In genomic region chr10:127853868-127854768, GRCh38 we compare ENCODE assay signal across 9 cellular contexts. TPM values are rescaled to one million over a fixed set of nuclear protein-coding genes. Genes with fewer than 3 reads are reported as not detected.
DNase-seq lines count a peak whose midpoint lies in the region; ATAC-seq and TF ChIP-seq lines count a peak whose summit lies in the region.
"Had no signal": no experiment of that assay in that cellular context is flagged by ENCODE, and none has a peak within 500 bp of the region (broad histone marks: within the 10 kb centered on the region; RNA-seq: fewer than 3 reads in every experiment).

No MANE protein-coding gene starts in this region.

- H3K36me3 Mint-ChIP-seq in brain: no peaks in the 10 kb centered on the region
- H3K36me3 Mint-ChIP-seq: CD8-positive, alpha-beta memory T cell had no signal

- no peaks in the 10 kb centered on the region for H3K36me3 ChIP-seq in spleen

- no peak overlapping the region for H3K27ac ChIP-seq in spleen

- peaks cover 44% of the 10 kb centered on the region for H3K4me1 Mint-ChIP-seq in brain

- peak; percentile 44 for ATAC-seq in HG02571 (IDR thresholded peaks at IDR 0.05; ENCODE audit: unreplicated experiment)

- DNase-seq in DMS79 treated with DMSO at 0.1 percent for 48 hours (lab: John Stamatoyannopoulos, UW) (peak; percentile 1), DMS79 (lab: John Stamatoyannopoulos, UW) (no peak), MV-4-11 (lab: John Stamatoyannopoulos, UW) (peak; percentile 62), T-helper 2 cell (peak in 3 of 5 experiments; percentile 15 to 44 (median 19)), iPS-NIHi7 (ENCODE audit: extremely low spot score) (peak; percentile 88), spleen (peak; percentile 90)

- intact Hi-C loops in spleen (cut with DNase I; ENCODE audit: low total_unique reads): loop anchor here (5.0 kb wide), 1 partner anchor 137 kb away; no protein-coding TSS in a partner anchor

- peaks cover 38% of the 10 kb centered on the region for H3K27me3 Mint-ChIP-seq in brain

- H3K9me3 ChIP-seq in spleen: no peaks in the 10 kb centered on the region

- peaks cover 0 to 9% (median 0%) of the 10 kb centered on the region in 7 donors for H3K27me3 ChIP-seq in spleen (replicated peaks in 1 of 7)

- WGBS in spleen, 5 donors: 28 to 49% (median 33%) methylated on average over 15 to 19 of the region's 19 CpGs

- no peak overlapping the region for H3K4me3 ChIP-seq in spleen

- H3K4me1 ChIP-seq in spleen: peaks cover 12 to 27% (median 18%) of the 10 kb centered on the region in 6 donors

- no peak overlapping the region for H3K4me3 Mint-ChIP-seq in brain
- H3K4me3 Mint-ChIP-seq: CD8-positive, alpha-beta memory T cell had no signal

- peaks cover 0 to 4% (median 0%) of the 10 kb centered on the region in 5 experiments for H3K9me3 Mint-ChIP-seq in brain

- no peak for TF ChIP-seq POLR2A in spleen (IDR thresholded peaks at IDR 0.05)

- TF ChIP-seq CTCF in brain (conservative IDR thresholded peaks at IDR 0.05) (peak; percentile 85 to 93), spleen (IDR thresholded peaks at IDR 0.05 in 8 of 11, conservative IDR thresholded peaks at IDR 0.05 in 3 of 11) (peak; percentile 56 to 91 (median 79))

- peak overlapping the region in 1 of 5 experiments; percentile 15 for H3K27ac Mint-ChIP-seq in brain
- H3K27ac Mint-ChIP-seq: CD8-positive, alpha-beta memory T cell had no signal

RNA-seq across cellular contexts. Expression of gene CLRN3, which starts 38.6 kb away (rescaled TPM):
- polyA plus RNA-seq in brain (ENCODE audit: insufficient read depth, low read depth, low replicate concordance): not detected
- under 1 TPM in 1 of 7 donors, not detected in 6; 0.43 TPM for total RNA-seq in spleen
- polyA plus RNA-seq in spleen: under 1 TPM in 1 of 3 donors, not detected in 2; 0.22 TPM
- total RNA-seq: CD8-positive, alpha-beta memory T cell had no signal
- polyA plus RNA-seq: CD8-positive, alpha-beta memory T cell had no signal

RNA-seq across cellular contexts. Expression of gene PTPRE, which starts 52.8 kb away (rescaled TPM):
- polyA plus RNA-seq in brain (ENCODE audit: insufficient read depth, low read depth, low replicate concordance): 3.7 TPM
- 100 to 1,000 TPM in 2 of 7 donors, 10 to 100 TPM in 5; 63.7 to 133 (median 82.9) TPM for total RNA-seq in spleen
- polyA plus RNA-seq in spleen: 10 to 100 TPM in 1 of 3 donors, 1 to 10 TPM in 2; 6.2 to 10.9 (median 8.4) TPM
